Comparison of ENCODE assay signal across 19 cellular contexts in the genomic region with DNA sequence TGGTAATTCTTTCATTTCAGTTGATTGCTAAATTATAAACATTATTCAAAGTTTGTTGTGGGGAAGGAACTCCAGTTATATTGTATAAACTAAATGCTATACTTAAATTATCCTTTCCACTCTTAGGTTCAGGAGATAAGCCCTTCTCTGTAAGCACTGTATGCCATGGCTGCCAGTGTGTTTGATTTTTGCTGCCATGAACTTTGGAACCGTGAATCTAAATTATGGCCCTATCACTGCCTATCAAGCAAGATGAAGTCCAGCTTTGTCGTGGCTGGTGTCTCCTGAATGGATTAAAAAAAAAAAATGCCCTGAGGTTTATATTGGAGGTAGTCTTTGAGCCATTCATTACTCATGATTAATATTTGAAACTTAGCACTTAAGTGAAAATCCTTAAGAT.
"Had no signal": no experiment of that assay in that cellular context is flagged by ENCODE, and none has a peak within 500 bp of the region (broad histone marks: within the 10 kb centered on the region; RNA-seq: fewer than 3 reads in every experiment).

No MANE protein-coding gene starts in this region.

- H3K9me3 Mint-ChIP-seq: neural progenitor cell; stimulated activated naive B cell treated with anti-CD40 and anti-IgM and Interleukin-4, amounts not matched to agents 10 μg/mL and 1 μg/mL and 100 μg/mL, for 72 hours; T-cell had no signal

- H3K4me3 ChIP-seq: gastroesophageal sphincter, neural progenitor cell, ovary, spleen, upper lobe of right lung had no signal

- H3K27me3 ChIP-seq: gastroesophageal sphincter, neural progenitor cell, ovary, spleen, upper lobe of right lung had no signal

- H3K27ac ChIP-seq: epithelial cell of prostate, neural progenitor cell, ovary, upper lobe of right lung, WERI-Rb-1 had no signal

- H3K36me3 ChIP-seq: ovary had no signal

- H3K27me3 Mint-ChIP-seq: stimulated activated naive B cell treated with anti-CD40 and anti-IgM and Interleukin-4, amounts not matched to agents 10 μg/mL and 1 μg/mL and 100 μg/mL, for 72 hours; T-cell had no signal

- ATAC-seq: activated CD8-positive, alpha-beta T cell treated with anti-CD3 and anti-CD28 coated beads, Interleukin-2, amount 10 ng/mL, durations not matched to agents 7 days and 5 days; gastroesophageal sphincter; stimulated activated naive B cell treated with anti-CD40 and anti-IgM and Interleukin-4, amounts not matched to agents 10 μg/mL and 1 μg/mL and 100 μg/mL, for 72 hours; T-cell; upper lobe of right lung had no signal

- H3K27ac Mint-ChIP-seq: activated CD8-positive, alpha-beta T cell treated with anti-CD3 and anti-CD28 coated beads, Interleukin-2, amount 10 ng/mL, durations not matched to agents 7 days and 5 days; neural progenitor cell; stimulated activated naive B cell treated with anti-CD40 and anti-IgM and Interleukin-4, amounts not matched to agents 10 μg/mL and 1 μg/mL and 100 μg/mL, for 72 hours; T-cell had no signal

- H3K4me1 Mint-ChIP-seq: neural progenitor cell; stimulated activated naive B cell treated with anti-CD40 and anti-IgM and Interleukin-4, amounts not matched to agents 10 μg/mL and 1 μg/mL and 100 μg/mL, for 72 hours had no signal

- H3K4me3 Mint-ChIP-seq: activated CD8-positive, alpha-beta T cell treated with anti-CD3 and anti-CD28 coated beads, Interleukin-2, amount 10 ng/mL, durations not matched to agents 7 days and 5 days; neural progenitor cell; stimulated activated naive B cell treated with anti-CD40 and anti-IgM and Interleukin-4, amounts not matched to agents 10 μg/mL and 1 μg/mL and 100 μg/mL, for 72 hours; T-cell had no signal

- DNase-seq: activated CD4-positive, alpha-beta T cell treated with anti-CD3 and anti-CD28 coated beads for 48 hours; activated CD8-positive, alpha-beta memory T cell treated with anti-CD3 and anti-CD28 coated beads, Interleukin-2, amount 50 U/mL, for 48 hours; activated CD8-positive, alpha-beta T cell treated with anti-CD3 and anti-CD28 coated beads, Interleukin-2, amount 10 ng/mL, durations not matched to agents 7 days and 5 days; activated naive CD4-positive, alpha-beta T cell treated with Interleukin-2 at 50 U/mL for 16 hours; caudate nucleus; cortex of kidney; effector memory CD4-positive, alpha-beta T cell; mesendoderm; ovary; right cardiac atrium; spleen; stimulated activated CD4-positive, alpha-beta T cell treated with anti-CD3 and anti-CD28 coated beads, Interleukin-1b, Interleukin-23, amount 100 ng/mL, for 48 hours; stimulated activated naive B cell treated with anti-CD40 and anti-IgM and Interleukin-4, amounts not matched to agents 10 μg/mL and 1 μg/mL and 100 μg/mL, for 72 hours; T-cell; upper lobe of right lung; WERI-Rb-1 had no signal

- H3K4me1 ChIP-seq: neural progenitor cell, upper lobe of right lung had no signal

- H3K9me3 ChIP-seq: gastroesophageal sphincter, ovary, spleen, upper lobe of right lung had no signal
